In the genomic region with DNA sequence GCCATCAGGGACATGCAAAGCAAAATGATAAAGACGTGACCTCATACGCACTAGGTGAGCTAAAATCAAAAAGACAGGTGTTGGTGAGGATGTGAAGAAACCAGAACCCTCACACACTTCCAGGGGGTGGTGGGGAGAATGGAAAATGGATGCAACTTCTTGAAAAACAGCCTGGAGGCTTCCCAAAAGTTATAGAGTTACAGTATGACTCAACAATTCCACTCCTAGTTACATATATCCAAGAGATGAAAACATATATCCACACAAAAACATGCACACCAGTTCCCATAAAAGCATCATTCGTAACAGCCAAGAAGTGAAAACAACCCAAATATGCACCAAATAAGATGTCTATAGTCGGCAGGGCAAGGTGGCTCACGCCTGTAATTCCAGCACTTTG, we compare ENCODE assay signal across 1 cellular context.
A peak's percentile ranks its signal among the peaks of the same experiment; 100 is the strongest.
TF ChIP-seq lines count a peak whose summit lies in the region.

No MANE protein-coding gene starts in this region.

TF ChIP-seq in K562, 482 proteins besides CTCF, POLR2A, EP300 and RAD21:
- TF ChIP-seq RFX7 (CRISPR knock-in tag; IDR thresholded peaks at IDR 0.05) (no peak), ZNF197 (CRISPR knock-in tag; IDR thresholded peaks at IDR 0.05; ENCODE audit: low read depth) (no peak), POLR2AphosphoS2 (IDR thresholded peaks at IDR 0.05; ENCODE audit: low read length) (no peak), FOSL1 (tag; conservative IDR thresholded peaks at IDR 0.05) (peak; percentile 37; the same call in 1 of the 2 replicates), MAFG (tag; conservative IDR thresholded peaks at IDR 0.05) (0 out of 2 replicates have a peak, but pooled peaks have one; percentile 12), SRSF9 (IDR thresholded peaks at IDR 0.05; ENCODE audit: borderline replicate concordance, low read depth, low read length) (no peak), MAFF (IDR thresholded peaks at IDR 0.05; ENCODE audit: low read length) (peak; percentile 2; the same call in 1 of the 2 replicates), NFATC3 (IDR thresholded peaks at IDR 0.05) (0 out of 2 replicates have a peak, but pooled peaks have one; percentile 48), GTF2B (IDR thresholded peaks at IDR 0.05; ENCODE audit: extremely low read depth, insufficient read length) (no peak)
- TF ChIP-seq, protein P1, sequence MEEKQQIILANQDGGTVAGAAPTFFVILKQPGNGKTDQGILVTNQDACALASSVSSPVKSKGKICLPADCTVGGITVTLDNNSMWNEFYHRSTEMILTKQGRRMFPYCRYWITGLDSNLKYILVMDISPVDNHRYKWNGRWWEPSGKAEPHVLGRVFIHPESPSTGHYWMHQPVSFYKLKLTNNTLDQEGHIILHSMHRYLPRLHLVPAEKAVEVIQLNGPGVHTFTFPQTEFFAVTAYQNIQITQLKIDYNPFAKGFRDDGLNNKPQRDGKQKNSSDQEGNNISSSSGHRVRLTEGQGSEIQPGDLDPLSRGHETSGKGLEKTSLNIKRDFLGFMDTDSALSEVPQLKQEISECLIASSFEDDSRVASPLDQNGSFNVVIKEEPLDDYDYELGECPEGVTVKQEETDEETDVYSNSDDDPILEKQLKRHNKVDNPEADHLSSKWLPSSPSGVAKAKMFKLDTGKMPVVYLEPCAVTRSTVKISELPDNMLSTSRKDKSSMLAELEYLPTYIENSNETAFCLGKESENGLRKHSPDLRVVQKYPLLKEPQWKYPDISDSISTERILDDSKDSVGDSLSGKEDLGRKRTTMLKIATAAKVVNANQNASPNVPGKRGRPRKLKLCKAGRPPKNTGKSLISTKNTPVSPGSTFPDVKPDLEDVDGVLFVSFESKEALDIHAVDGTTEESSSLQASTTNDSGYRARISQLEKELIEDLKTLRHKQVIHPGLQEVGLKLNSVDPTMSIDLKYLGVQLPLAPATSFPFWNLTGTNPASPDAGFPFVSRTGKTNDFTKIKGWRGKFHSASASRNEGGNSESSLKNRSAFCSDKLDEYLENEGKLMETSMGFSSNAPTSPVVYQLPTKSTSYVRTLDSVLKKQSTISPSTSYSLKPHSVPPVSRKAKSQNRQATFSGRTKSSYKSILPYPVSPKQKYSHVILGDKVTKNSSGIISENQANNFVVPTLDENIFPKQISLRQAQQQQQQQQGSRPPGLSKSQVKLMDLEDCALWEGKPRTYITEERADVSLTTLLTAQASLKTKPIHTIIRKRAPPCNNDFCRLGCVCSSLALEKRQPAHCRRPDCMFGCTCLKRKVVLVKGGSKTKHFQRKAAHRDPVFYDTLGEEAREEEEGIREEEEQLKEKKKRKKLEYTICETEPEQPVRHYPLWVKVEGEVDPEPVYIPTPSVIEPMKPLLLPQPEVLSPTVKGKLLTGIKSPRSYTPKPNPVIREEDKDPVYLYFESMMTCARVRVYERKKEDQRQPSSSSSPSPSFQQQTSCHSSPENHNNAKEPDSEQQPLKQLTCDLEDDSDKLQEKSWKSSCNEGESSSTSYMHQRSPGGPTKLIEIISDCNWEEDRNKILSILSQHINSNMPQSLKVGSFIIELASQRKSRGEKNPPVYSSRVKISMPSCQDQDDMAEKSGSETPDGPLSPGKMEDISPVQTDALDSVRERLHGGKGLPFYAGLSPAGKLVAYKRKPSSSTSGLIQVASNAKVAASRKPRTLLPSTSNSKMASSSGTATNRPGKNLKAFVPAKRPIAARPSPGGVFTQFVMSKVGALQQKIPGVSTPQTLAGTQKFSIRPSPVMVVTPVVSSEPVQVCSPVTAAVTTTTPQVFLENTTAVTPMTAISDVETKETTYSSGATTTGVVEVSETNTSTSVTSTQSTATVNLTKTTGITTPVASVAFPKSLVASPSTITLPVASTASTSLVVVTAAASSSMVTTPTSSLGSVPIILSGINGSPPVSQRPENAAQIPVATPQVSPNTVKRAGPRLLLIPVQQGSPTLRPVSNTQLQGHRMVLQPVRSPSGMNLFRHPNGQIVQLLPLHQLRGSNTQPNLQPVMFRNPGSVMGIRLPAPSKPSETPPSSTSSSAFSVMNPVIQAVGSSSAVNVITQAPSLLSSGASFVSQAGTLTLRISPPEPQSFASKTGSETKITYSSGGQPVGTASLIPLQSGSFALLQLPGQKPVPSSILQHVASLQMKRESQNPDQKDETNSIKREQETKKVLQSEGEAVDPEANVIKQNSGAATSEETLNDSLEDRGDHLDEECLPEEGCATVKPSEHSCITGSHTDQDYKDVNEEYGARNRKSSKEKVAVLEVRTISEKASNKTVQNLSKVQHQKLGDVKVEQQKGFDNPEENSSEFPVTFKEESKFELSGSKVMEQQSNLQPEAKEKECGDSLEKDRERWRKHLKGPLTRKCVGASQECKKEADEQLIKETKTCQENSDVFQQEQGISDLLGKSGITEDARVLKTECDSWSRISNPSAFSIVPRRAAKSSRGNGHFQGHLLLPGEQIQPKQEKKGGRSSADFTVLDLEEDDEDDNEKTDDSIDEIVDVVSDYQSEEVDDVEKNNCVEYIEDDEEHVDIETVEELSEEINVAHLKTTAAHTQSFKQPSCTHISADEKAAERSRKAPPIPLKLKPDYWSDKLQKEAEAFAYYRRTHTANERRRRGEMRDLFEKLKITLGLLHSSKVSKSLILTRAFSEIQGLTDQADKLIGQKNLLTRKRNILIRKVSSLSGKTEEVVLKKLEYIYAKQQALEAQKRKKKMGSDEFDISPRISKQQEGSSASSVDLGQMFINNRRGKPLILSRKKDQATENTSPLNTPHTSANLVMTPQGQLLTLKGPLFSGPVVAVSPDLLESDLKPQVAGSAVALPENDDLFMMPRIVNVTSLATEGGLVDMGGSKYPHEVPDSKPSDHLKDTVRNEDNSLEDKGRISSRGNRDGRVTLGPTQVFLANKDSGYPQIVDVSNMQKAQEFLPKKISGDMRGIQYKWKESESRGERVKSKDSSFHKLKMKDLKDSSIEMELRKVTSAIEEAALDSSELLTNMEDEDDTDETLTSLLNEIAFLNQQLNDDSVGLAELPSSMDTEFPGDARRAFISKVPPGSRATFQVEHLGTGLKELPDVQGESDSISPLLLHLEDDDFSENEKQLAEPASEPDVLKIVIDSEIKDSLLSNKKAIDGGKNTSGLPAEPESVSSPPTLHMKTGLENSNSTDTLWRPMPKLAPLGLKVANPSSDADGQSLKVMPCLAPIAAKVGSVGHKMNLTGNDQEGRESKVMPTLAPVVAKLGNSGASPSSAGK (IDR thresholded peaks at IDR 0.05): no peak
- TF ChIP-seq, protein P2, sequence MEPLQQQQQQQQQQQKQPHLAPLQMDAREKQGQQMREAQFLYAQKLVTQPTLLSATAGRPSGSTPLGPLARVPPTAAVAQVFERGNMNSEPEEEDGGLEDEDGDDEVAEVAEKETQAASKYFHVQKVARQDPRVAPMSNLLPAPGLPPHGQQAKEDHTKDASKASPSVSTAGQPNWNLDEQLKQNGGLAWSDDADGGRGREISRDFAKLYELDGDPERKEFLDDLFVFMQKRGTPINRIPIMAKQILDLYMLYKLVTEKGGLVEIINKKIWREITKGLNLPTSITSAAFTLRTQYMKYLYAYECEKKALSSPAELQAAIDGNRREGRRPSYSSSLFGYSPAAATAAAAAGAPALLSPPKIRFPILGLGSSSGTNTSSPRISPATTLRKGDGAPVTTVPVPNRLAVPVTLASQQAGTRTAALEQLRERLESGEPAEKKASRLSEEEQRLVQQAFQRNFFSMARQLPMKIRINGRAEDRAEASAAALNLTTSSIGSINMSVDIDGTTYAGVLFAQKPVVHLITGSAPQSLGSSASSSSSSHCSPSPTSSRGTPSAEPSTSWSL (CRISPR knock-in tag; IDR thresholded peaks at IDR 0.05; ENCODE audit: borderline replicate concordance): no peak
